15 cellular contexts compared by ENCODE assay signal in the genomic region with DNA sequence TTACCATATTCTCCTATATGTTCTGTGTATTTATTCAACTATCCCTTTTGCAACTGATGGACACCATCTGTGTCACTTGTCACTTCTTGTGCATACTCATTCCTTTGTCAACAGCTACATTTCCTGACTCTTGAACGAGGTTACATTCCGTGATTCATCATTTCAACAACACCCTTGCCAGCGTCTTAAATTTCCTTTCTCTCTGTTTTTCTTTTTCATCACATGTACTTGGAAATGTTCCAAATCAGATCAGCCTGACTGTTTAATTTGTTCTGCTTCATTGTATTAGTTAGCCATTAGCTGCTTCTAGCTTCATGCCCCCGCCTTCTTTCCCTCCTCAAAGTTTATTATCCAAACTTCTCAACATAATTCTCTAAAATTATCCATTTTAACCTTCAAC.
DNase-seq lines count a peak whose midpoint lies in the region; ATAC-seq and TF ChIP-seq lines count a peak whose summit lies in the region.
"Had no signal": no experiment of that assay in that cellular context is flagged by ENCODE, and none has a peak within 500 bp of the region (broad histone marks: within the 10 kb centered on the region; RNA-seq: fewer than 3 reads in every experiment).

No MANE protein-coding gene starts in this region.

- no peak overlapping the region for H3K4me3 ChIP-seq in HFF-Myc (replicated peaks; ENCODE audit: low read depth, low read length)
- H3K4me3 ChIP-seq: testis had no signal

- H3K27ac Mint-ChIP-seq in immature natural killer cell = no peak overlapping the region
- H3K27ac Mint-ChIP-seq: CD4-positive, CD25-positive, alpha-beta regulatory T cell; natural killer cell had no signal

- DNase-seq in AG08395 (ENCODE audit: low spot score) (peak; percentile 45), HFF-Myc (ENCODE audit: extremely low read depth, low read depth) (peak; percentile 73), SW 1271 (lab: John Stamatoyannopoulos, UW) (peak; percentile 47 to 77), foreskin melanocyte (peak; percentile 35), immature natural killer cell (no peak), RKO (ENCODE audit: low spot score) (no peak), NCI-H82 (lab: John Stamatoyannopoulos, UW) (no peak)
- DNase-seq: amygdala; CD4-positive, CD25-positive, alpha-beta regulatory T cell; hypothalamus; natural killer cell; NCI-H1436; stimulated activated CD4-positive, alpha-beta T cell treated with anti-CD3 and anti-CD28 coated beads, Interleukin-4, amount 100 ng/mL, for 1 hour; testis had no signal

- H3K4me1 Mint-ChIP-seq in immature natural killer cell = peaks cover 0 to 7% of the 10 kb centered on the region in 2 donors

- peaks cover 0 to 1% (median 0%) of the 10 kb centered on the region in 3 donors for H3K27me3 Mint-ChIP-seq in immature natural killer cell (ENCODE audit: low read depth in 3 of 3)
- H3K27me3 Mint-ChIP-seq: CD4-positive, CD25-positive, alpha-beta regulatory T cell had no signal

- no peak overlapping the region for H3K4me3 Mint-ChIP-seq in immature natural killer cell
- H3K4me3 Mint-ChIP-seq: CD4-positive, CD25-positive, alpha-beta regulatory T cell; natural killer cell had no signal

- ATAC-seq in GM21381 (IDR thresholded peaks at IDR 0.05; ENCODE audit: unreplicated experiment) = no peak
- ATAC-seq: natural killer cell had no signal

- no peak for TF ChIP-seq CTCF in HFF-Myc (IDR thresholded peaks at IDR 0.05; ENCODE audit: low read depth, low read length, missing control alignments)

- H3K9me3 Mint-ChIP-seq in immature natural killer cell = peaks cover 0 to 5% (median under 1%) of the 10 kb centered on the region in 6 donors

- H3K36me3 Mint-ChIP-seq in immature natural killer cell = no peaks in the 10 kb centered on the region
- H3K36me3 Mint-ChIP-seq: CD4-positive, CD25-positive, alpha-beta regulatory T cell; natural killer cell had no signal

Comparison
In these comparisons a context has a peak if more than half of its experiments do, and no peak if none do; other contexts are left out.
1. DNase-seq: peak in AG08395 (single experiment), HFF-Myc (single experiment), SW 1271 (2 of 2) and foreskin melanocyte (single experiment); none in immature natural killer cell (0 of 3), RKO (single experiment) and NCI-H82 (single experiment).